In the genomic region with DNA sequence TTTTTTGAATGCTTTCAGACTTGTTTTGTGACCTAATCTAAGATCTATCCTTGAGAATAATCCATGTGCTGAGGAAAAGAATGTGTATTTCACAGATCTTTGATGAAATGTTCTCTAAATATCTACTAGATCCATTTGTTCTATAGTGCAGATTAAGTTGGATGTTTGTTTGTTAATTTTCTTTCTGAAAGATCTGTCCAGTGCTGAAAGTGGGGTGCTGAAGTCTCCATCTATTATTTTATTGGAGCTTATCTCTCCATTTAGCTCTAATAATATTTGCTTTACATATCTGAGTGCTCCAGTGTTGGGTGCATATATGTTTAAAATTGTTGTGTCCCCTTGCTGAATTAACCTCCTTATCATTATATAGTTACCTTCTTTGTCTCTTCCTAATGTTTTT, we compare ENCODE assay signal across 38 cellular contexts.
"Had no signal": no experiment of that assay in that cellular context is flagged by ENCODE, and none has a peak within 500 bp of the region (broad histone marks: within the 10 kb centered on the region; RNA-seq: fewer than 3 reads in every experiment).

No MANE protein-coding gene starts in this region.

- DNase-seq: activated effector memory CD4-positive, alpha-beta T cell treated with anti-CD3 and anti-CD28 coated beads, Interleukin-2, amount 50 U/mL, for 16 hours; activated effector memory CD4-positive, alpha-beta T cell treated with Interleukin-2 at 50 U/mL for 16 hours; activated gamma-delta T cell; activated gamma-delta T cell treated with Interleukin-2 at 50 U/mL for 16 hours; activated naive CD4-positive, alpha-beta T cell; activated naive CD4-positive, alpha-beta T cell treated with anti-CD3 and anti-CD28 coated beads for 36 hours; activated naive CD4-positive, alpha-beta T cell treated with anti-CD3 and anti-CD28 coated beads, Interleukin-2, amount 10 ng/mL, durations not matched to agents 7 days and 5 days; activated naive CD4-positive, alpha-beta T cell treated with anti-CD3 and anti-CD28 coated beads, Interleukin-2, amount 50 U/mL, for 16 hours; activated naive CD4-positive, alpha-beta T cell treated with Interleukin-2 at 50 U/mL for 16 hours; activated naive CD8-positive, alpha-beta T cell treated with anti-CD3 and anti-CD28 coated beads for 36 hours; activated naive CD8-positive, alpha-beta T cell treated with anti-CD3 and anti-CD28 coated beads, Interleukin-2, amount 10 ng/mL, durations not matched to agents 7 days and 5 days; activated naive CD8-positive, alpha-beta T cell treated with anti-CD3 and anti-CD28 coated beads, Interleukin-2, amount 50 U/mL, for 24 hours; activated T-cell treated with anti-CD3 and anti-CD28 coated beads, Interleukin-2, amount 50 U/mL, for 1 hour; activated T-cell treated with anti-CD3 and anti-CD28 coated beads, Interleukin-2, amount 50 U/mL, for 24 hours; activated T-cell treated with anti-CD3 and anti-CD28 coated beads, Interleukin-2, amount 50 U/mL, for 4 hours; activated T-cell treated with anti-CD3 and anti-CD28 coated beads, Interleukin-2, amount 50 U/mL, for 48 hours; activated T-cell treated with anti-CD3 and anti-CD28 coated beads, Interleukin-2, amount 50 U/mL, for 72 hours; adrenal gland; amniotic stem cell; amygdala; anterior cingulate cortex; aorta; body of pancreas; brain microvascular endothelial cell; caudate nucleus; central memory CD4-positive, alpha-beta T cell; cerebellar nuclear complex had no signal

- H3K4me1 ChIP-seq: adrenal gland, ascending aorta, body of pancreas, breast epithelium had no signal

- H3K36me3 Mint-ChIP-seq: activated naive CD4-positive, alpha-beta T cell treated with anti-CD3 and anti-CD28 coated beads, Interleukin-2, amount 10 ng/mL, durations not matched to agents 7 days and 5 days; activated naive CD4-positive, alpha-beta T cell treated with anti-CD3 and anti-CD28 coated beads, Interleukin-2, amount 50 U/mL, for 24 hours; activated naive CD4-positive, alpha-beta T cell treated with anti-CD3 and anti-CD28 coated beads, Interleukin-2, amount 50 U/mL, for 72 hours; activated naive CD8-positive, alpha-beta T cell; activated naive CD8-positive, alpha-beta T cell treated with anti-CD3 and anti-CD28 coated beads for 36 hours; activated naive CD8-positive, alpha-beta T cell treated with anti-CD3 and anti-CD28 coated beads, Interleukin-2, amount 10 ng/mL, durations not matched to agents 7 days and 5 days; brain had no signal

- H3K27me3 Mint-ChIP-seq: activated naive CD4-positive, alpha-beta T cell treated with anti-CD3 and anti-CD28 coated beads, Interleukin-2, amount 10 ng/mL, durations not matched to agents 7 days and 5 days; activated naive CD4-positive, alpha-beta T cell treated with anti-CD3 and anti-CD28 coated beads, Interleukin-2, amount 50 U/mL, for 24 hours; activated naive CD8-positive, alpha-beta T cell; activated naive CD8-positive, alpha-beta T cell treated with anti-CD3 and anti-CD28 coated beads for 36 hours; activated naive CD8-positive, alpha-beta T cell treated with anti-CD3 and anti-CD28 coated beads, Interleukin-2, amount 10 ng/mL, durations not matched to agents 7 days and 5 days; activated naive CD8-positive, alpha-beta T cell treated with anti-CD3 and anti-CD28 coated beads, Interleukin-2, amount 50 U/mL, for 24 hours; activated T-cell treated with anti-CD3 and anti-CD28 coated beads, Interleukin-2, amount 50 U/mL, for 24 hours; activated T-helper 17 cell treated with anti-CD3 and anti-CD28 coated beads, Interleukin-2, amount 50 U/mL, for 72 hours; central memory CD8-positive, alpha-beta T cell had no signal

- H3K9me3 ChIP-seq: ascending aorta, body of pancreas, breast epithelium had no signal

- H3K36me3 ChIP-seq: adrenal gland, ascending aorta, brain microvascular endothelial cell, breast epithelium, cardiac muscle cell had no signal

- H3K27ac Mint-ChIP-seq: activated naive CD4-positive, alpha-beta T cell treated with anti-CD3 and anti-CD28 coated beads for 36 hours; activated naive CD4-positive, alpha-beta T cell treated with anti-CD3 and anti-CD28 coated beads, Interleukin-2, amount 10 ng/mL, durations not matched to agents 7 days and 5 days; activated naive CD4-positive, alpha-beta T cell treated with anti-CD3 and anti-CD28 coated beads, Interleukin-2, amount 50 U/mL, for 24 hours; activated naive CD4-positive, alpha-beta T cell treated with anti-CD3 and anti-CD28 coated beads, Interleukin-2, amount 50 U/mL, for 72 hours; activated naive CD8-positive, alpha-beta T cell; activated naive CD8-positive, alpha-beta T cell treated with anti-CD3 and anti-CD28 coated beads for 36 hours; activated naive CD8-positive, alpha-beta T cell treated with anti-CD3 and anti-CD28 coated beads, Interleukin-2, amount 10 ng/mL, durations not matched to agents 7 days and 5 days; activated naive CD8-positive, alpha-beta T cell treated with anti-CD3 and anti-CD28 coated beads, Interleukin-2, amount 50 U/mL, for 24 hours; activated T-cell treated with anti-CD3 and anti-CD28 coated beads, Interleukin-2, amount 50 U/mL, for 24 hours; activated T-cell treated with anti-CD3 and anti-CD28 coated beads, Interleukin-2, amount 50 U/mL, for 72 hours; activated T-helper 1 cell treated with anti-CD3 and anti-CD28 coated beads, Interleukin-12 subunit alpha, Interleukin-12 subunit beta, Interleukin-2, Interleukin-4 antibody, amounts not matched to agents 30 ng/mL and 10 ng/mL and 1 ng/mL, durations not matched to agents 14 hours and 24 hours and 36 hours; activated T-helper 17 cell treated with anti-CD3 and anti-CD28 coated beads, Interleukin-2, amount 50 U/mL, for 72 hours; activated T-helper 2 cell treated with anti-CD3 and anti-CD28 coated beads, Interferon-gamma antibody, Interleukin-2, Interleukin-4, amounts not matched to agents 10 μg/mL and 5 μg/mL and 100 μg/mL, durations not matched to agents 14 hours and 24 hours and 36 hours; brain had no signal

- H3K9me3 Mint-ChIP-seq: activated naive CD8-positive, alpha-beta T cell treated with anti-CD3 and anti-CD28 coated beads, Interleukin-2, amount 10 ng/mL, durations not matched to agents 7 days and 5 days had no signal

- ATAC-seq: activated naive CD4-positive, alpha-beta T cell treated with anti-CD3 and anti-CD28 coated beads, Interleukin-2, amount 50 U/mL, for 72 hours; activated naive CD8-positive, alpha-beta T cell treated with anti-CD3 and anti-CD28 coated beads, Interleukin-2, amount 50 U/mL, for 24 hours; activated T-cell treated with anti-CD3 and anti-CD28 coated beads, Interleukin-2, amount 50 U/mL, for 4 hours; activated T-cell treated with anti-CD3 and anti-CD28 coated beads, Interleukin-2, amount 50 U/mL, for 72 hours; activated T-helper 17 cell treated with anti-CD3 and anti-CD28 coated beads, Interleukin-2, amount 50 U/mL, for 72 hours; body of pancreas had no signal

- H3K27me3 ChIP-seq: adrenal gland, ascending aorta, body of pancreas, brain microvascular endothelial cell, breast epithelium, cardiac muscle cell had no signal

- H3K4me1 Mint-ChIP-seq: activated naive CD4-positive, alpha-beta T cell treated with anti-CD3 and anti-CD28 coated beads, Interleukin-2, amount 10 ng/mL, durations not matched to agents 7 days and 5 days; activated naive CD4-positive, alpha-beta T cell treated with anti-CD3 and anti-CD28 coated beads, Interleukin-2, amount 50 U/mL, for 24 hours; activated naive CD8-positive, alpha-beta T cell treated with anti-CD3 and anti-CD28 coated beads for 36 hours; activated naive CD8-positive, alpha-beta T cell treated with anti-CD3 and anti-CD28 coated beads, Interleukin-2, amount 10 ng/mL, durations not matched to agents 7 days and 5 days; activated naive CD8-positive, alpha-beta T cell treated with anti-CD3 and anti-CD28 coated beads, Interleukin-2, amount 50 U/mL, for 24 hours; activated T-helper 17 cell treated with anti-CD3 and anti-CD28 coated beads, Interleukin-2, amount 50 U/mL, for 72 hours; brain; central memory CD8-positive, alpha-beta T cell had no signal

- H3K27ac ChIP-seq: adrenal gland, ascending aorta, body of pancreas, brain microvascular endothelial cell, breast epithelium, cardiac muscle cell had no signal

- H3K4me3 ChIP-seq: adrenal gland, ascending aorta, body of pancreas, breast epithelium, cardiac muscle cell had no signal

- H3K4me3 Mint-ChIP-seq: activated naive CD4-positive, alpha-beta T cell treated with anti-CD3 and anti-CD28 coated beads for 36 hours; activated naive CD4-positive, alpha-beta T cell treated with anti-CD3 and anti-CD28 coated beads, Interleukin-2, amount 10 ng/mL, durations not matched to agents 7 days and 5 days; activated naive CD4-positive, alpha-beta T cell treated with anti-CD3 and anti-CD28 coated beads, Interleukin-2, amount 50 U/mL, for 24 hours; activated naive CD8-positive, alpha-beta T cell; activated naive CD8-positive, alpha-beta T cell treated with anti-CD3 and anti-CD28 coated beads for 36 hours; activated naive CD8-positive, alpha-beta T cell treated with anti-CD3 and anti-CD28 coated beads, Interleukin-2, amount 10 ng/mL, durations not matched to agents 7 days and 5 days; activated naive CD8-positive, alpha-beta T cell treated with anti-CD3 and anti-CD28 coated beads, Interleukin-2, amount 50 U/mL, for 24 hours; activated T-cell treated with anti-CD3 and anti-CD28 coated beads, Interleukin-2, amount 50 U/mL, for 24 hours; activated T-cell treated with anti-CD3 and anti-CD28 coated beads, Interleukin-2, amount 50 U/mL, for 4 hours; activated T-cell treated with anti-CD3 and anti-CD28 coated beads, Interleukin-2, amount 50 U/mL, for 72 hours; activated T-helper 1 cell treated with anti-CD3 and anti-CD28 coated beads, Interleukin-12 subunit alpha, Interleukin-12 subunit beta, Interleukin-2, Interleukin-4 antibody, amounts not matched to agents 30 ng/mL and 10 ng/mL and 1 ng/mL, durations not matched to agents 14 hours and 24 hours and 36 hours; activated T-helper 17 cell treated with anti-CD3 and anti-CD28 coated beads, Interleukin-2, amount 50 U/mL, for 72 hours; brain; central memory CD8-positive, alpha-beta T cell had no signal
